In the genomic region with DNA sequence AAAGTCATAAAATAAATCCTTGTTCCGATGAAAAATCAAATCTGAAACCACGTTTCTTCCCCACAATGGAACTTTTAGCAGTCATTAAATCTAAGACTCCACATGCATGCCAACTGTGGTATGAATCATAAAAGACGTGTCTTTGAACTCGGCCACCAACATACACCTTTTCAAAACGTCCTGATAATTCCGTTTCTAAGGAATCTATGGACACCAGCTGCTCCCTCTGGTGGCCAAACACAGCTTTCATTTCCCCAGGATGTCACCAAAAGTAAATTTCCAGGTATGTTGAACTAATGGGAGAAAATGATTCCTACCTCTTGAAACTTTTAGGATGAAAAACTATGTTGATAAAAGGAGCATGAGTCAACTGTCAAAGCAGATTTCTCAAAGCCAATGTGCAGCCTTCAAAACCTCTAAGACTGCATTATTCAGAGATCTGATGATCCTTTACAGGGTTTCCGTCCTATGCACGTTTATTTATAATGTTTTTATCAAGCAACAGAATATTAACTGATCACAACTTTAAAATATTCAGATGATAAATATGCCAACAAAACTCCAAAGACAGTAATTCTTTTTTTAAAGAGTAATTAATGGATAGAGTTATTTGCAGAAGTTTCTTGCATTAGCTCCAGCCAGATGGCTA, we compare ENCODE assay signal across 8 cellular contexts.
DNase-seq lines count a peak whose midpoint lies in the region; ATAC-seq, FAIRE-seq and TF ChIP-seq lines count a peak whose summit lies in the region.

No MANE protein-coding gene starts in this region.

- TF ChIP-seq POLR2A in adrenal gland (IDR thresholded peaks at IDR 0.05), result no peak

- intact Hi-C loops in Calu3 (cut with micrococcal nuclease; ENCODE audit: unreplicated experiment), result loop anchor here (1.0 kb wide), 2 partner anchors 111 to 123 kb away; no protein-coding TSS in a partner anchor
- intact Hi-C loops in adrenal gland (cut with DNase I), result loop anchor here in 1 of 2 donors (10.0 kb wide), 2 partner anchors 86 to 116 kb away; partner anchors contain the start of gene PRKAB1
- intact Hi-C loops in tibial artery (cut with DNase I; ENCODE audit: low total_unique reads), result no loop called here

- FAIRE-seq in HTR-8/SVneo (lab: Jason Lieb, UNC), result no peak

- H3K27me3 ChIP-seq in adrenal gland, result no peaks in the 10 kb centered on the region
- no peaks in the 10 kb centered on the region for H3K27me3 ChIP-seq in tibial artery

- no peaks in the 10 kb centered on the region for H3K36me3 Mint-ChIP-seq in Calu3 (ENCODE audit: insufficient read depth, unreplicated experiment)

- H3K27me3 Mint-ChIP-seq in Calu3 (ENCODE audit: unreplicated experiment), result no peaks in the 10 kb centered on the region

- H3K36me3 ChIP-seq in adrenal gland (replicated peaks in 1 of 2), result no peaks in the 10 kb centered on the region
- H3K36me3 ChIP-seq in tibial artery, result no peaks in the 10 kb centered on the region

- CTCF ChIA-PET in Calu3 (lab: Charles Lee), result interaction anchor here (0.6 to 2.5 kb wide), 9 partner anchors 13 to 1317 kb away, joined by 3 to 20 read pairs (median 4); no protein-coding TSS in a partner anchor

- peak overlapping the region; percentile 26 for H3K4me3 Mint-ChIP-seq in Calu3 (ENCODE audit: low read depth, unreplicated experiment)

- no peaks in the 10 kb centered on the region for H3K9me3 ChIP-seq in adrenal gland (replicated peaks in 1 of 3)
- H3K9me3 ChIP-seq in tibial artery, result no peaks in the 10 kb centered on the region

- TF ChIP-seq CTCF in Calu3 (IDR thresholded peaks at IDR 0.05; ENCODE audit: unreplicated experiment), result peak; percentile 70
- TF ChIP-seq CTCF in adrenal gland (IDR thresholded peaks at IDR 0.05), result peak; percentile 68 to 90 (median 83)
- TF ChIP-seq CTCF in tibial artery (IDR thresholded peaks at IDR 0.05), result peak; percentile 43 to 57

- ATAC-seq in HG02763 (IDR thresholded peaks at IDR 0.05; ENCODE audit: unreplicated experiment), result no peak
- ATAC-seq in GM21515 (IDR thresholded peaks at IDR 0.05; ENCODE audit: unreplicated experiment), result no peak

- no peaks in the 10 kb centered on the region for H3K9me3 Mint-ChIP-seq in Calu3 (ENCODE audit: low read depth, unreplicated experiment)

- no peak overlapping the region for H3K4me3 ChIP-seq in adrenal gland
- no peak overlapping the region for H3K4me3 ChIP-seq in tibial artery

- H3K27ac ChIP-seq in adrenal gland, result peak overlapping the region in 2 of 5 donors; percentile 6 to 17
- H3K27ac ChIP-seq in tibial artery, result no peak overlapping the region

- peak; percentile 71 for DNase-seq in Calu3
- peak; percentile 52 for DNase-seq in HTR-8/SVneo (ENCODE audit: insufficient read length, low spot score)
- peak; percentile 42 to 83 (median 69) for DNase-seq in adrenal gland
- peak; percentile 53 for DNase-seq in iris pigment epithelial cell (ENCODE audit: low read depth)
- DNase-seq in tibial artery, result peak in 1 of 2 donors; percentile 22
- no peak for DNase-seq in NCI-H187 treated with DMSO at 0.1 percent for 48 hours (lab: John Stamatoyannopoulos, UW)

- H3K4me1 ChIP-seq in adrenal gland (replicated peaks in 1 of 2) (peaks cover 0 to 8% of the 10 kb centered on the region in 2 donors), tibial artery (no peaks in the 10 kb centered on the region)

- WGBS in adrenal gland, 4 donors, result 21 to 32% (median 26%) methylated on average over 8 of the region's 8 CpGs

- peaks cover 14% of the 10 kb centered on the region for H3K4me1 Mint-ChIP-seq in Calu3 (ENCODE audit: low read depth, unreplicated experiment)

- BruUV-seq in Calu3 (replicated peaks; lab: Mats Ljungman, UMichigan), result no TSS peak

- H3K27ac Mint-ChIP-seq in Calu3 (ENCODE audit: unreplicated experiment), result peak overlapping the region; percentile 15
